ENCODE assay signal across 2 cellular contexts in the genomic region with DNA sequence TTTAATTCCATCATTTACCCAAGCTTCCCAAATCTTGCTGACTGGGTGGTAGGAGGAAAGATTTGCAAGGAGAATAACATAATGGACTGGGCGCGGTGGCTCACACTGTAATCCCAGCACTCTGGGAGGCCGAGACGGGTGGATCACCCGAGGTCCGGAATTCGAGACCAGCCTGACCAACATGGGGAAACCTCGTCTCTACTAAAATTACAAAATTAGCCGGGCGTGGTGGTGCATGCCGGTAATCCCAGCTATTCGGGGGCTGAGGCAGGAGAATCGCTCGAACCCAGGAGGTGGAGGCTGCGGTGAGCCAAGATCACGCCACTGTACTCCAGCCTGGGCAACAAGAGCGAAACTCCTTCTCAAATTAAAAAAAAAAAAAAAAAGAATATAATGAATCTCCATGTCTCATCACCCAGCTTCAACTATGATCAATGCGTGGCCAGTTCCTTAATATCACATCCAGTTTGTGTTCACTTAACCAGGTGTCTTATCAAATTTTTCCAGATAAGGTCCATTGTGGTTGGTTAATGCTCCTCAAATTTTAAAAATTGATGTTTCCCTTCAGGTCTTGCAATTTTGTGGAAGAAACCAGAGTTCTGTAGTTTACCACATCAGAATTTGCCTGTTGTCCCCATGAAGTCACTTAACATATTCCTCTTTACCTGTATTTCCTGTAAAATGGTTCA.
TF ChIP-seq lines count a peak whose summit lies in the region.

No MANE protein-coding gene starts in this region.

TF ChIP-seq in HEK293, 187 proteins besides CTCF, POLR2A, EP300 and RAD21:
- TF ChIP-seq HOXD13 (CRISPR knock-in tag; IDR thresholded peaks at IDR 0.05; ENCODE audit: borderline replicate concordance) (no peak), ZSCAN23 (tag by site-specific recombination; IDR thresholded peaks at IDR 0.05) (no peak), OSR2 (tag by site-specific recombination; IDR thresholded peaks at IDR 0.05) (no peak), ZNF266 (tag by site-specific recombination; IDR thresholded peaks at IDR 0.05; ENCODE audit: low read depth) (no peak), ZNF248 (tag by site-specific recombination; IDR thresholded peaks at IDR 0.05) (no peak), KLF1 (tag by site-specific recombination; IDR thresholded peaks at IDR 0.05) (peak; percentile 39; the same call in 1 of the 2 replicates), ZNF664 (tag by site-specific recombination; IDR thresholded peaks at IDR 0.05) (no peak), ZNF548 (tag by site-specific recombination; IDR thresholded peaks at IDR 0.05) (no peak)

TF ChIP-seq in H1, 55 proteins besides CTCF, POLR2A, EP300 and RAD21:
- TF ChIP-seq, protein P1, sequence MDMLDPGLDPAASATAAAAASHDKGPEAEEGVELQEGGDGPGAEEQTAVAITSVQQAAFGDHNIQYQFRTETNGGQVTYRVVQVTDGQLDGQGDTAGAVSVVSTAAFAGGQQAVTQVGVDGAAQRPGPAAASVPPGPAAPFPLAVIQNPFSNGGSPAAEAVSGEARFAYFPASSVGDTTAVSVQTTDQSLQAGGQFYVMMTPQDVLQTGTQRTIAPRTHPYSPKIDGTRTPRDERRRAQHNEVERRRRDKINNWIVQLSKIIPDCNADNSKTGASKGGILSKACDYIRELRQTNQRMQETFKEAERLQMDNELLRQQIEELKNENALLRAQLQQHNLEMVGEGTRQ (IDR thresholded peaks at IDR 0.05; ENCODE audit: low read length), result no peak
- TF ChIP-seq POLR2AphosphoS5 (IDR thresholded peaks at IDR 0.05; ENCODE audit: low read depth, low read length), result no peak
- TF ChIP-seq CREB1 (IDR thresholded peaks at IDR 0.05), result no peak
- no peak for TF ChIP-seq JUND (IDR thresholded peaks at IDR 0.05; ENCODE audit: low read length)
- no peak for TF ChIP-seq TAF7 (optimal IDR thresholded peaks at IDR 0.05; ENCODE audit: borderline replicate concordance, low read depth, low read length)
- no peak for TF ChIP-seq MAFK (IDR thresholded peaks at IDR 0.05; ENCODE audit: low read depth, low read length)
- TF ChIP-seq TAF1 (IDR thresholded peaks at IDR 0.05; ENCODE audit: low read depth, low read length), result no peak
- no peak for TF ChIP-seq KDM4A (IDR thresholded peaks at IDR 0.05; ENCODE audit: low read depth, low read length, severe bottlenecking)
- TF ChIP-seq KDM5A (IDR thresholded peaks at IDR 0.05; ENCODE audit: low read length), result no peak
- TF ChIP-seq SP2 (IDR thresholded peaks at IDR 0.05; ENCODE audit: low read length), result no peak
